ENCODE assay signal across 24 cellular contexts in genomic region chr10:91287912-91288311, GRCh38.
DNase-seq lines count a peak whose midpoint lies in the region; ATAC-seq and TF ChIP-seq lines count a peak whose summit lies in the region.
"Had no signal": no experiment of that assay in that cellular context is flagged by ENCODE, and none has a peak within 500 bp of the region (broad histone marks: within the 10 kb centered on the region; RNA-seq: fewer than 3 reads in every experiment).

No MANE protein-coding gene starts in this region.

- DNase-seq in heart left ventricle (no peak), right atrium auricular region (ENCODE audit: low spot score) (no peak), heart right ventricle (peak in 1 of 2 donors; percentile 21), myocyte (ENCODE audit: low read depth) (peak; percentile 64), NCI-H2029 treated with DMSO at 0.1 percent for 48 hours (lab: John Stamatoyannopoulos, UW) (no peak), DMS 273 (lab: John Stamatoyannopoulos, UW; ENCODE audit: unreplicated experiment) (no peak)
- DNase-seq in stimulated activated CD4-positive, alpha-beta T cell treated with anti-CD3 and anti-CD28 coated beads, Interleukin-4, amount 100 ng/mL, for 24 hours = no peak
- DNase-seq: CD4-positive, alpha-beta T cell; COR-L47; DMS 273 treated with DMSO at 0.1 percent for 48 hours; DND-41; H9; HFFc6; KBM-7; NCI-H1092; NCI-H1436; NCI-H1930; NCI-H510A treated with DMSO at 0.1 percent for 48 hours; NCI-H748 treated with DMSO at 0.1 percent for 48 hours had no signal

- H3K27me3 ChIP-seq in heart left ventricle (no peaks in the 10 kb centered on the region), right atrium auricular region (no peaks in the 10 kb centered on the region), heart right ventricle (no peaks in the 10 kb centered on the region)
- H3K27me3 ChIP-seq: BLaER1, SJCRH30 had no signal

- no peak for TF ChIP-seq POLR2A in heart left ventricle (IDR thresholded peaks at IDR 0.05)

- ATAC-seq in heart left ventricle (peak in 3 of 4 donors; percentile 49 to 60 (median 57)), heart right ventricle (peak in 6 of 8 donors; percentile 45 to 70 (median 62))
- ATAC-seq: GM12878, HepG2, Panc1 had no signal

- peak overlapping the region in 1 of 12 donors; percentile 9 for H3K27ac ChIP-seq in heart left ventricle
- no peak overlapping the region for H3K27ac ChIP-seq in right atrium auricular region
- peak overlapping the region in 1 of 10 donors; percentile 2 for H3K27ac ChIP-seq in heart right ventricle
- H3K27ac ChIP-seq: BLaER1, SJCRH30 had no signal

- H3K4me3 ChIP-seq in heart left ventricle (no peak overlapping the region), right atrium auricular region (no peak overlapping the region), heart right ventricle (no peak overlapping the region)
- H3K4me3 ChIP-seq: BLaER1, GM12878, SJCRH30 had no signal

- H3K4me1 ChIP-seq in heart left ventricle (peaks cover 0 to 46% (median 16%) of the 10 kb centered on the region in 12 donors), right atrium auricular region (peaks cover 0 to 30% of the 10 kb centered on the region in 2 donors), heart right ventricle (peaks cover 11 to 54% (median 22%) of the 10 kb centered on the region in 9 donors)
- H3K4me1 ChIP-seq: BLaER1 had no signal

- intact Hi-C loops in heart left ventricle (cut with DNase I) (no loop called here), heart right ventricle (cut with DNase I) (no loop called here)

- TF ChIP-seq CTCF in heart left ventricle (IDR thresholded peaks at IDR 0.05) (no peak), right atrium auricular region (IDR thresholded peaks at IDR 0.05) (no peak), heart right ventricle (IDR thresholded peaks at IDR 0.05) (no peak)

- H3K36me3 ChIP-seq in heart left ventricle (peaks cover 0 to 5% (median 0%) of the 10 kb centered on the region in 9 donors), right atrium auricular region (no peaks in the 10 kb centered on the region), heart right ventricle (peaks cover 0 to 6% (median 0%) of the 10 kb centered on the region in 9 donors)
- H3K36me3 ChIP-seq: BLaER1, SJCRH30 had no signal

- no peaks in the 10 kb centered on the region for H3K9me3 ChIP-seq in heart left ventricle
- H3K9me3 ChIP-seq in right atrium auricular region = no peaks in the 10 kb centered on the region
- H3K9me3 ChIP-seq in heart right ventricle = no peaks in the 10 kb centered on the region
- H3K9me3 ChIP-seq: BLaER1, SJCRH30 had no signal

- 71 to 91% (median 73%) methylated on average over 4 of the region's 4 CpGs for WGBS in heart left ventricle, 4 donors
- WGBS in heart right ventricle, 2 donors = 77 to 80% methylated on average over 4 of the region's 4 CpGs
